Comparison of ENCODE assay signal across 9 cellular contexts in genomic region chr4:54971474-54971950, GRCh38.
DNase-seq lines count a peak whose midpoint lies in the region; ATAC-seq, FAIRE-seq and TF ChIP-seq lines count a peak whose summit lies in the region.
"Had no signal": no experiment of that assay in that cellular context is flagged by ENCODE, and none has a peak within 500 bp of the region (broad histone marks: within the 10 kb centered on the region; RNA-seq: fewer than 3 reads in every experiment).

No MANE protein-coding gene starts in this region.

- H3K4me1 ChIP-seq in aorta (ENCODE audit: control insufficient read depth in 1 of 2, insufficient read depth in 2 of 2, low read length in 2 of 2) = no peaks in the 10 kb centered on the region

- WGBS in aorta, 2 donors = 4 to 5% methylated on average over 7 of the region's 7 CpGs

- FAIRE-seq in bronchial epithelial cell (lab: Jason Lieb, UNC) = no peak

- H3K36me3 ChIP-seq in bronchial epithelial cell (ENCODE audit: control insufficient read depth, insufficient read depth, low read length) (no peaks in the 10 kb centered on the region), aorta (ENCODE audit: control insufficient read depth in 1 of 2, insufficient read depth in 2 of 2, low read length in 1 of 2) (no peaks in the 10 kb centered on the region)

- peak; percentile 68 for TF ChIP-seq CTCF in bronchial epithelial cell (IDR thresholded peaks at IDR 0.05; ENCODE audit: insufficient read depth, low read length, severe bottlenecking)

- H3K27ac ChIP-seq in aorta (ENCODE audit: low read depth in 1 of 2, low read length in 2 of 2) = no peak overlapping the region

- H3K9me3 ChIP-seq in aorta (ENCODE audit: control insufficient read depth, low read length) = no peaks in the 10 kb centered on the region
- H3K9me3 ChIP-seq: mucosa of descending colon had no signal

- intact Hi-C loops in left colon (cut with DNase I, micrococcal nuclease) = no loop called here
- intact Hi-C loops in aorta (cut with DNase I) = loop anchor here (2.0 to 5.0 kb wide), 2 partner anchors 349 to 351 kb away; no protein-coding TSS in a partner anchor

- H3K27me3 ChIP-seq in bronchial epithelial cell (ENCODE audit: control insufficient read depth, insufficient read depth, low read length) (no peaks in the 10 kb centered on the region), aorta (ENCODE audit: control insufficient read depth in 1 of 2, insufficient read depth in 2 of 2, low read length in 1 of 2) (no peaks in the 10 kb centered on the region)

- H3K4me3 ChIP-seq in bronchial epithelial cell (ENCODE audit: low read depth, low read length) (no peak overlapping the region), aorta (ENCODE audit: low read length in 2 of 2) (no peak overlapping the region)
- H3K4me3 ChIP-seq: mucosa of descending colon had no signal

- DNase-seq in AML-193 (lab: John Stamatoyannopoulos, UW) (peak; percentile 4 to 27), NCI-H82 treated with DMSO at 0.1 percent for 48 hours (lab: John Stamatoyannopoulos, UW; ENCODE audit: unreplicated experiment) (peak; percentile 45), bronchial epithelial cell (ENCODE audit: low read depth) (peak; percentile 65), left colon (no peak), aorta (no peak)

- peak; percentile 79 for ATAC-seq in GM18511 (IDR thresholded peaks at IDR 0.05; ENCODE audit: unreplicated experiment)
- ATAC-seq in HG03565 (IDR thresholded peaks at IDR 0.05; ENCODE audit: unreplicated experiment) = peak; percentile 57
- peak; percentile 33 for ATAC-seq in left colon
- ATAC-seq in aorta (ENCODE audit: low FRiP score) = peak; percentile 82
- ATAC-seq in GM21737 (IDR thresholded peaks at IDR 0.05; ENCODE audit: unreplicated experiment) = no peak
- ATAC-seq: mucosa of descending colon had no signal

Comparison
In these comparisons a context has a peak if more than half of its experiments do, and no peak if none do; other contexts are left out.
1. DNase-seq: peak in AML-193 (2 of 2), NCI-H82 treated with DMSO at 0.1 percent for 48 hours (single experiment) and bronchial epithelial cell (single experiment); none in left colon (0 of 2) and aorta (0 of 2).
2. intact Hi-C loops: an anchor here in aorta (2.0 to 5.0 kb wide); none called in left colon.